Comparison of ENCODE assay signal across 24 cellular contexts in the genomic region with DNA sequence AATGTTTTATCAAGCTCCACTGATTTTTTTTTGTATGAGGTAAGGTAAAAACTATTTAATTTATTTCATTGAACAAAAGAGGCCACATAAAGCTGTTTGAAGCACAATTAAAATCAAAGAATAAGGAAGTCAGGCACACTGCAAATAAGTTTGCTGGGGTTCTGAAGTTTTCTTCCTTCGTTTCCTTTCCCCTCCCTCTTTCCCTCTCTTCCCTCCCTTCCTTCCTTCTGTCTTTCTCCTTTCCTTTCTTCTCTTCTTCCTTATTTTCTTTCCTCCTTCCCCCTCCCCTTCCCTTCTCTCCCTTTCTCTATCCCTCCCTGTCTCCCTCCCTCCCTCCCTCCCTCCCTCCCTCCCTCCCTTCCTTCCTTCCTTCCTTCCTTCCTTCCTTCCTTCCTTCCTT.
DNase-seq lines count a peak whose midpoint lies in the region; ATAC-seq, FAIRE-seq and TF ChIP-seq lines count a peak whose summit lies in the region.
"Had no signal": no experiment of that assay in that cellular context is flagged by ENCODE, and none has a peak within 500 bp of the region (broad histone marks: within the 10 kb centered on the region; RNA-seq: fewer than 3 reads in every experiment).

No MANE protein-coding gene starts in this region.

- no peaks in the 10 kb centered on the region for H3K9me1 ChIP-seq in endothelial cell of umbilical vein (replicated peaks; ENCODE audit: control insufficient read depth, extremely low read depth, insufficient read depth, low read length)

- H3K9ac ChIP-seq in HepG2 (ENCODE audit: insufficient read depth, low read depth, low read length) = no peak overlapping the region
- peak overlapping the region; percentile 61 for H3K9ac ChIP-seq in SK-N-MC (ENCODE audit: insufficient read length)
- H3K9ac ChIP-seq in endothelial cell of umbilical vein (replicated peaks; ENCODE audit: extremely low read depth, insufficient read depth, low read length) = no peak overlapping the region
- H3K9ac ChIP-seq: BLaER1 had no signal

- BruUV-seq in HepG2 (replicated peaks; lab: Mats Ljungman, UMichigan) = no TSS peak
- no TSS peak for BruUV-seq in endothelial cell of umbilical vein (replicated peaks; lab: Mats Ljungman, UMichigan)

- H3K9me3 ChIP-seq in HepG2 (ENCODE audit: low read length) = no peaks in the 10 kb centered on the region
- H3K9me3 ChIP-seq in right lobe of liver = no peaks in the 10 kb centered on the region
- peaks cover 6% of the 10 kb centered on the region; the same call in 1 of the 2 replicates for H3K9me3 ChIP-seq in SK-N-MC (ENCODE audit: low read depth, low read length)
- no peaks in the 10 kb centered on the region for H3K9me3 ChIP-seq in endothelial cell of umbilical vein (replicated peaks; ENCODE audit: control insufficient read depth, insufficient read depth, low read length)
- H3K9me3 ChIP-seq: A549, BE2C, BLaER1 had no signal

- H3K4me3 ChIP-seq in HepG2 (replicated peaks in 1 of 3; ENCODE audit: insufficient read depth in 1 of 3, low read depth in 2 of 3, low read length in 3 of 3) (no peak overlapping the region), right lobe of liver (no peak overlapping the region), SK-N-MC (peak overlapping the region; percentile 51), endothelial cell of umbilical vein (replicated peaks in 1 of 3; ENCODE audit: insufficient read depth in 1 of 3, low read depth in 1 of 3, low read length in 3 of 3) (no peak overlapping the region)
- H3K4me3 ChIP-seq: A549, BLaER1 had no signal

- WGBS in HepG2 (ENCODE audit: low lambda C conversion rate) = 0% methylated on average over 1 of the region's 1 CpG
- WGBS in right lobe of liver (ENCODE audit: insufficient coverage, low coverage, low lambda C conversion rate, missing lambda C conversion rate) = 17% methylated on average over 1 of the region's 1 CpG

- H3K36me3 ChIP-seq in HepG2 (replicated peaks in 1 of 2; ENCODE audit: control insufficient read depth in 1 of 2, insufficient read depth in 2 of 2, low read length in 2 of 2) (no peaks in the 10 kb centered on the region), right lobe of liver (no peaks in the 10 kb centered on the region), SK-N-MC (ENCODE audit: insufficient read depth, low read length) (peaks cover 10% of the 10 kb centered on the region; the same call in 1 of the 2 replicates), endothelial cell of umbilical vein (ENCODE audit: control insufficient read depth in 2 of 2, extremely low read depth in 1 of 2, insufficient read depth in 2 of 2, low read length in 2 of 2) (no peaks in the 10 kb centered on the region)
- H3K36me3 ChIP-seq: BE2C, BLaER1 had no signal

- no peaks in the 10 kb centered on the region for H3K79me2 ChIP-seq in HepG2 (ENCODE audit: insufficient read depth, low read length)
- no peaks in the 10 kb centered on the region for H3K79me2 ChIP-seq in endothelial cell of umbilical vein (ENCODE audit: control insufficient read depth, insufficient read depth, low read length)

- CTCF ChIA-PET in HepG2 (lab: Yijun Ruan, JAX; ENCODE audit: low intra/inter-chr PET ratio, low total read pairs) (no interaction called here), endothelial cell of umbilical vein (lab: Charles Lee) (no interaction called here)

- dilution Hi-C loops in endothelial cell of umbilical vein (cut with MboI; ENCODE audit: extremely low pct_ligation_motif_present, low sequenced_read_pairs) = no loop called here

- ATAC-seq in HepG2 (no peak), right lobe of liver (no peak), GM21717 (IDR thresholded peaks at IDR 0.05; ENCODE audit: unreplicated experiment) (no peak)
- ATAC-seq: A549 had no signal

- H3K4me1 ChIP-seq in HepG2 (ENCODE audit: insufficient read depth, low read length) (no peaks in the 10 kb centered on the region), right lobe of liver (no peaks in the 10 kb centered on the region), endothelial cell of umbilical vein (ENCODE audit: control insufficient read depth, extremely low read depth, insufficient read depth, low read length) (peaks cover 25% of the 10 kb centered on the region)
- H3K4me1 ChIP-seq: A549, BE2C, BLaER1 had no signal

- intact Hi-C loops in HepG2 (cut with micrococcal nuclease; ENCODE audit: unreplicated experiment) = no loop called here
- intact Hi-C loops in right lobe of liver (cut with DNase I) = no loop called here
- intact Hi-C loops in endothelial cell of umbilical vein (cut with micrococcal nuclease) = no loop called here

- TF ChIP-seq CTCF in HepG2 (CRISPR knock-in tag; IDR thresholded peaks at IDR 0.05) (no peak), right lobe of liver (IDR thresholded peaks at IDR 0.05) (no peak), endothelial cell of umbilical vein (IDR thresholded peaks at IDR 0.05; ENCODE audit: extremely low read depth in 1 of 2, insufficient read depth in 1 of 2, low read depth in 1 of 2, low read length in 2 of 2) (no peak)

- H2AFZ ChIP-seq in HepG2 (ENCODE audit: low read length) = no peak overlapping the region
- peak overlapping the region; percentile 38 for H2AFZ ChIP-seq in endothelial cell of umbilical vein (ENCODE audit: low read depth, low read length)

- H4K20me1 ChIP-seq in HepG2 (ENCODE audit: insufficient read depth, low read length) (no peaks in the 10 kb centered on the region), endothelial cell of umbilical vein (replicated peaks; ENCODE audit: control insufficient read depth, extremely low read depth, insufficient read depth, low read length) (no peaks in the 10 kb centered on the region)
- H4K20me1 ChIP-seq: BLaER1 had no signal

- TF ChIP-seq EP300 in HepG2 (IDR thresholded peaks at IDR 0.05; ENCODE audit: low read depth in 2 of 2, low read length in 2 of 2) (no peak), HepG2 (CRISPR knock-in tag; IDR thresholded peaks at IDR 0.05; ENCODE audit: borderline replicate concordance) (no peak)

- POLR2A ChIA-PET in HepG2 (lab: Yijun Ruan, JAX) (no interaction called here), endothelial cell of umbilical vein (lab: Charles Lee) (no interaction called here)

- no peak for FAIRE-seq in HepG2 (lab: Jason Lieb, UNC)
- FAIRE-seq in endothelial cell of umbilical vein (lab: Jason Lieb, UNC) = no peak
- FAIRE-seq: A549, GM12891, GM19239 had no signal

- no peak for DNase-seq in HepG2 (ENCODE audit: low spot score)
- DNase-seq in right lobe of liver = no peak
- peak; percentile 57 for DNase-seq in SK-N-MC (ENCODE audit: low read depth, low spot score)
- DNase-seq in endothelial cell of umbilical vein (ENCODE audit: low read depth, low spot score) = no peak
- DNase-seq in HUDEP-2 (lab: John Stamatoyannopoulos, UW; ENCODE audit: unreplicated experiment in 76 of 76) = no peak
- DNase-seq: ACHN; BE2C; C1 segment of cervical spinal cord; CD4-positive, alpha-beta memory T cell; CD4-positive, CD25-positive, alpha-beta regulatory T cell; CD8-positive, alpha-beta memory T cell; COR-L47; DMS 273 treated with DMSO at 0.1 percent for 48 hours; DMS153; DMS53; DMS79; DND-41; EL; GDM1 had no signal

- no peaks in the 10 kb centered on the region for H3K27me3 ChIP-seq in HepG2 (ENCODE audit: control insufficient read depth in 1 of 2, insufficient read depth in 2 of 2, low read length in 2 of 2)
- H3K27me3 ChIP-seq in right lobe of liver = no peaks in the 10 kb centered on the region
- H3K27me3 ChIP-seq in endothelial cell of umbilical vein (ENCODE audit: control insufficient read depth in 2 of 2, insufficient read depth in 2 of 2, low read length in 2 of 2) = no peaks in the 10 kb centered on the region
- H3K27me3 ChIP-seq: BE2C, BLaER1 had no signal

- in situ Hi-C loops in HepG2 (cut with HindIII; ENCODE audit: extremely low pct_ligation_motif_present, low pct_unique_long_range_greater_than_20kb) = no loop called here

- no peak overlapping the region for H3K4me2 ChIP-seq in HepG2 (ENCODE audit: low read depth, low read length)
- H3K4me2 ChIP-seq in endothelial cell of umbilical vein (ENCODE audit: insufficient read depth, low read length) = no peak overlapping the region
- H3K4me2 ChIP-seq: A549, BLaER1 had no signal

- no peak for TF ChIP-seq RAD21 in HepG2 (CRISPR knock-in tag; IDR thresholded peaks at IDR 0.05)

- H3K27ac ChIP-seq in HepG2 (ENCODE audit: extremely low read length, insufficient read depth, low read length) (no peak overlapping the region), right lobe of liver (no peak overlapping the region), SK-N-MC (peak overlapping the region; percentile 97), endothelial cell of umbilical vein (ENCODE audit: insufficient read depth, low read depth, low read length) (no peak overlapping the region)
- H3K27ac ChIP-seq: A549, BLaER1 had no signal

- no peak for TF ChIP-seq POLR2A in HepG2 (IDR thresholded peaks at IDR 0.05; ENCODE audit: insufficient read depth in 1 of 2, low read depth in 2 of 2, low read length in 2 of 2)
- TF ChIP-seq POLR2A in right lobe of liver (IDR thresholded peaks at IDR 0.05) = no peak
- no peak for TF ChIP-seq POLR2A in endothelial cell of umbilical vein (IDR thresholded peaks at IDR 0.05; ENCODE audit: low read depth, low read length)

TF ChIP-seq in endothelial cell of umbilical vein, 7 proteins besides CTCF, POLR2A, EP300 and RAD21:
- TF ChIP-seq POLR2AphosphoS5 (IDR thresholded peaks at IDR 0.05; ENCODE audit: insufficient read depth, low read depth, low read length) = no peak
- no peak for TF ChIP-seq MYC (IDR thresholded peaks at IDR 0.05; ENCODE audit: low read depth, low read length)
- no peak for TF ChIP-seq GATA2 (IDR thresholded peaks at IDR 0.05; ENCODE audit: insufficient read depth, insufficient read length, low read depth, low read length)
- TF ChIP-seq JUN (IDR thresholded peaks at IDR 0.05; ENCODE audit: borderline replicate concordance, insufficient read depth, insufficient read length, low read depth) = no peak
- no peak for TF ChIP-seq FOS (IDR thresholded peaks at IDR 0.05; ENCODE audit: borderline replicate concordance, insufficient read depth, low read length)
- TF ChIP-seq EZH2 (IDR thresholded peaks at IDR 0.05; ENCODE audit: borderline replicate concordance, low read depth, low read length, severe bottlenecking) = no peak
